ENCODE assay signal across 18 cellular contexts in genomic region chr2:46072146-46072820, GRCh38.
DNase-seq lines count a peak whose midpoint lies in the region; ATAC-seq, FAIRE-seq and TF ChIP-seq lines count a peak whose summit lies in the region.
"Had no signal": no experiment of that assay in that cellular context is flagged by ENCODE, and none has a peak within 500 bp of the region (broad histone marks: within the 10 kb centered on the region; RNA-seq: fewer than 3 reads in every experiment).

No MANE protein-coding gene starts in this region.

- no peak overlapping the region for H3K18ac ChIP-seq in mesendoderm (ENCODE audit: low read length)

- in situ Hi-C loops in GM23248 (cut with MboI) = no loop called here

- no peak overlapping the region for H2BK120ac ChIP-seq in mesendoderm (ENCODE audit: low read depth, low read length)

- H3K4me1 Mint-ChIP-seq in astrocyte (ENCODE audit: low read depth, unreplicated experiment) = peaks cover 55% of the 10 kb centered on the region
- H3K4me1 Mint-ChIP-seq: IgD-negative memory B cell had no signal

- H3K4me3 ChIP-seq in GM23248 = no peak overlapping the region
- no peak overlapping the region for H3K4me3 ChIP-seq in astrocyte (ENCODE audit: insufficient read depth, low read depth, low read length)
- no peak overlapping the region for H3K4me3 ChIP-seq in mesendoderm (ENCODE audit: low read length)

- no peaks in the 10 kb centered on the region for H3K9me3 ChIP-seq in GM23248 (ENCODE audit: low read depth)
- H3K9me3 ChIP-seq in astrocyte (ENCODE audit: insufficient read depth, low read depth, low read length) = no peaks in the 10 kb centered on the region

- H3K4me2 ChIP-seq in GM23248 (ENCODE audit: unreplicated experiment) (peak overlapping the region; percentile 94), astrocyte (ENCODE audit: low read length) (peak overlapping the region; percentile 75), mesendoderm (ENCODE audit: low read length) (no peak overlapping the region)

- DNase-seq in A172 (ENCODE audit: low spot score) (peak; percentile 21), GM23248 (no peak), astrocyte (ENCODE audit: low read depth) (peak; percentile 68), left kidney (ENCODE audit: low read depth, low spot score) (peak; percentile 46), mesendoderm (no peak), NCI-H1694 (lab: John Stamatoyannopoulos, UW) (no peak), NCI-H510A treated with DMSO at 0.1 percent for 48 hours (lab: John Stamatoyannopoulos, UW) (no peak)
- DNase-seq: 8988T; activated CD8-positive, alpha-beta memory T cell treated with anti-CD3 and anti-CD28 coated beads, Interleukin-2, amount 10 ng/mL, durations not matched to agents 7 days and 5 days; activated naive CD4-positive, alpha-beta T cell treated with anti-CD3 and anti-CD28 coated beads for 36 hours; H9; natural killer cell; NCI-H1092; NCI-H446; T-cell had no signal

- no peak overlapping the region for H2BK5ac ChIP-seq in mesendoderm (ENCODE audit: low read length)

- H3F3A ChIP-seq in GM23248 (ENCODE audit: insufficient read depth) = peaks cover 41% of the 10 kb centered on the region

- H3K4me3 Mint-ChIP-seq in astrocyte (ENCODE audit: unreplicated experiment) = peak overlapping the region; percentile 8
- H3K4me3 Mint-ChIP-seq: activated CD8-positive, alpha-beta memory T cell treated with anti-CD3 and anti-CD28 coated beads, Interleukin-2, amount 10 ng/mL, durations not matched to agents 7 days and 5 days; activated naive CD4-positive, alpha-beta T cell treated with anti-CD3 and anti-CD28 coated beads for 36 hours; H9; IgD-negative memory B cell; natural killer cell; T-cell had no signal

- H4K20me1 ChIP-seq in GM23248 (ENCODE audit: insufficient read depth) (no peaks in the 10 kb centered on the region), astrocyte (ENCODE audit: insufficient read depth, low read length) (no peaks in the 10 kb centered on the region)

- no peak overlapping the region for H2BK15ac ChIP-seq in mesendoderm (replicated peaks; ENCODE audit: low read depth)

- TF ChIP-seq CTCF in astrocyte (IDR thresholded peaks at IDR 0.05; ENCODE audit: insufficient read depth, low read depth, low read length) = no peak

- H3K79me1 ChIP-seq in mesendoderm (ENCODE audit: low read length) = no peaks in the 10 kb centered on the region

- no peaks in the 10 kb centered on the region for H3K27me3 Mint-ChIP-seq in astrocyte (ENCODE audit: low read depth, unreplicated experiment)
- H3K27me3 Mint-ChIP-seq: activated CD8-positive, alpha-beta memory T cell treated with anti-CD3 and anti-CD28 coated beads, Interleukin-2, amount 10 ng/mL, durations not matched to agents 7 days and 5 days; IgD-negative memory B cell; T-cell had no signal

- H2AFZ ChIP-seq in GM23248 (no peak overlapping the region), astrocyte (ENCODE audit: low read depth, low read length) (no peak overlapping the region)

- H3K79me2 ChIP-seq in GM23248 (ENCODE audit: insufficient read depth) (no peaks in the 10 kb centered on the region), astrocyte (ENCODE audit: insufficient read depth, low read length) (no peaks in the 10 kb centered on the region), mesendoderm (ENCODE audit: control insufficient read depth, insufficient read depth, low read length) (no peaks in the 10 kb centered on the region)

- H3K4me1 ChIP-seq in GM23248 (ENCODE audit: insufficient read depth) (peaks cover 60% of the 10 kb centered on the region), astrocyte (ENCODE audit: insufficient read depth, low read length) (peaks cover 52% of the 10 kb centered on the region), mesendoderm (ENCODE audit: control insufficient read depth, low read depth, low read length) (no peaks in the 10 kb centered on the region)

- no peak overlapping the region for H3K4ac ChIP-seq in mesendoderm (ENCODE audit: low read depth, low read length)

- H3K9ac ChIP-seq in GM23248 (peak overlapping the region; percentile 79; the same call in 1 of the 2 replicates), astrocyte (ENCODE audit: low read length) (no peak overlapping the region), mesendoderm (ENCODE audit: low read length) (no peak overlapping the region)

- no peaks in the 10 kb centered on the region for H3K36me3 Mint-ChIP-seq in astrocyte (ENCODE audit: low read depth, unreplicated experiment)
- H3K36me3 Mint-ChIP-seq: natural killer cell had no signal

- H4K8ac ChIP-seq in mesendoderm (ENCODE audit: low read depth, low read length) = no peak overlapping the region

- no peaks in the 10 kb centered on the region; the same call in 1 of the 2 replicates for H3K9me2 ChIP-seq in GM23248 (ENCODE audit: insufficient read depth)

- peak overlapping the region; percentile 96 for H3K27ac Mint-ChIP-seq in astrocyte (ENCODE audit: unreplicated experiment)
- H3K27ac Mint-ChIP-seq: activated CD8-positive, alpha-beta memory T cell treated with anti-CD3 and anti-CD28 coated beads, Interleukin-2, amount 10 ng/mL, durations not matched to agents 7 days and 5 days; activated naive CD4-positive, alpha-beta T cell treated with anti-CD3 and anti-CD28 coated beads for 36 hours; H9; IgD-negative memory B cell; natural killer cell; T-cell had no signal

- H4K5ac ChIP-seq in mesendoderm (ENCODE audit: low read length) = no peak overlapping the region

- no peak for ATAC-seq in GM21367 (IDR thresholded peaks at IDR 0.05; ENCODE audit: unreplicated experiment)
- ATAC-seq: activated CD8-positive, alpha-beta memory T cell treated with anti-CD3 and anti-CD28 coated beads, Interleukin-2, amount 10 ng/mL, durations not matched to agents 7 days and 5 days; left lobe of liver; natural killer cell; T-cell had no signal

- H2AK5ac ChIP-seq in mesendoderm (ENCODE audit: low read length) = no peak overlapping the region

- H3K27ac ChIP-seq in GM23248 (peak overlapping the region; percentile 97), astrocyte (ENCODE audit: low read depth, low read length) (peak overlapping the region; percentile 84), mesendoderm (ENCODE audit: low read depth, low read length) (no peak overlapping the region)

- no peak overlapping the region for H3K23ac ChIP-seq in mesendoderm (ENCODE audit: low read length)

- H3K27me3 ChIP-seq in GM23248 (replicated peaks; ENCODE audit: insufficient read depth) (no peaks in the 10 kb centered on the region), astrocyte (ENCODE audit: insufficient read depth, low read length) (no peaks in the 10 kb centered on the region), mesendoderm (ENCODE audit: insufficient read depth, low read length, poor library complexity) (no peaks in the 10 kb centered on the region)

- no peak for FAIRE-seq in astrocyte (lab: Jason Lieb, UNC)

- WGBS in GM23248 (ENCODE audit: low coverage in 1 of 2, low lambda C conversion rate in 2 of 2, missing lambda C conversion rate in 2 of 2), 2 experiments = 87 to 91% methylated on average over 8 of the region's 8 CpGs
- WGBS in mesendoderm (ENCODE audit: extremely low coverage, insufficient coverage, low lambda C conversion rate) = no CpG with 5 or more reads among the region's 8 CpGs

- no peak overlapping the region for H3K56ac ChIP-seq in mesendoderm (ENCODE audit: low read length)

- H3K9me3 Mint-ChIP-seq in astrocyte (ENCODE audit: unreplicated experiment) = no peaks in the 10 kb centered on the region
- H3K9me3 Mint-ChIP-seq: activated naive CD4-positive, alpha-beta T cell treated with anti-CD3 and anti-CD28 coated beads for 36 hours; H9; IgD-negative memory B cell; natural killer cell; T-cell had no signal

- H3K36me3 ChIP-seq in GM23248 (ENCODE audit: low read depth) = no peaks in the 10 kb centered on the region
- H3K36me3 ChIP-seq in astrocyte (ENCODE audit: insufficient read depth, low read length) = no peaks in the 10 kb centered on the region
- no peaks in the 10 kb centered on the region for H3K36me3 ChIP-seq in mesendoderm (ENCODE audit: control insufficient read depth, insufficient read depth, low read length)

Comparison
In these comparisons a context has a peak if more than half of its experiments do, and no peak if none do; other contexts are left out.
1. DNase-seq: peak in A172 (single experiment), astrocyte (single experiment) and left kidney (single experiment); none in GM23248 (single experiment), mesendoderm (single experiment), NCI-H1694 (single experiment) and NCI-H510A treated with DMSO at 0.1 percent for 48 hours (single experiment).